19 cellular contexts compared by ENCODE assay signal in the genomic region with DNA sequence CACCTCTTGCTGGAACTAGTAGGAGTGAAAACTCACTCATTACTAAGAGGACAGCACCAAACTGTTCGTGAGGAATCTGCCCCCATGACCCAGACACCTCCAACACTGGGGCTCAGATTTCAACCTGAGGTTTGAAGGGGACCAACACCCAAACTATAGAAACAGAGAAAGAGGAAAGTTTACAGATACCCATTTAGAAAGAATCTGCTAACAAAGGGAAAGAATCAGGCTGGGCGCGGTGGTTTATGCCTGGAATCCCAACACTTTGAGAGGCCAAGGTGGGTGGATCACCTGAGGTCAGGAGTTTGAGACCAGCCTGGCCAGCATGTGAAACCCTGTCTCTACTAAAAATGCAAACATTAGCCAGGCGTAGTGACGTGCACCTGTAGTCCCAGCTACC. TPM values are rescaled to one million over a fixed set of nuclear protein-coding genes. Genes with fewer than 3 reads are reported as not detected.
"Had no signal": no experiment of that assay in that cellular context is flagged by ENCODE, and none has a peak within 500 bp of the region (broad histone marks: within the 10 kb centered on the region; RNA-seq: fewer than 3 reads in every experiment).

No MANE protein-coding gene starts in this region.

- H3K27ac Mint-ChIP-seq: activated naive CD4-positive, alpha-beta T cell treated with anti-CD3 and anti-CD28 coated beads for 36 hours; endodermal cell; mesothelial cell of epicardium; T-cell had no signal

- H3K9me3 ChIP-seq: psoas muscle, SK-N-SH, thyroid gland had no signal

- H3K27ac ChIP-seq: foreskin keratinocyte, psoas muscle, thyroid gland had no signal

- H3K4me2 ChIP-seq: SK-N-SH had no signal

- ATAC-seq: activated T-cell treated with anti-CD3 and anti-CD28 coated beads, Interleukin-2, amount 50 U/mL, for 4 hours; foreskin keratinocyte; left lobe of liver; psoas muscle; right cardiac atrium; T-cell had no signal

- H3K27me3 ChIP-seq: foreskin keratinocyte, thyroid gland had no signal

- FAIRE-seq: bronchial epithelial cell, islet of Langerhans had no signal

- H3K27me3 Mint-ChIP-seq: T-cell had no signal

- H3K4me3 Mint-ChIP-seq: activated naive CD4-positive, alpha-beta T cell treated with anti-CD3 and anti-CD28 coated beads for 36 hours; activated T-cell treated with anti-CD3 and anti-CD28 coated beads, Interleukin-2, amount 50 U/mL, for 4 hours; endodermal cell; mesothelial cell of epicardium; T-cell had no signal

- H3K4me3 ChIP-seq: psoas muscle, thyroid gland had no signal

- H3K9me3 Mint-ChIP-seq: activated naive CD4-positive, alpha-beta T cell treated with anti-CD3 and anti-CD28 coated beads for 36 hours; activated T-cell treated with anti-CD3 and anti-CD28 coated beads, Interleukin-2, amount 50 U/mL, for 4 hours; mesothelial cell of epicardium; T-cell had no signal

- H3K9ac ChIP-seq: SK-N-SH had no signal

- DNase-seq: activated CD4-positive, alpha-beta T cell treated with anti-CD3 and anti-CD28 coated beads, Interleukin-2, amount 50 U/mL, for 1 hour; activated CD8-positive, alpha-beta memory T cell treated with anti-CD3 and anti-CD28 coated beads, Interleukin-2, amount 50 U/mL, for 4 hours; activated naive CD4-positive, alpha-beta T cell treated with anti-CD3 and anti-CD28 coated beads for 36 hours; activated T-cell treated with anti-CD3 and anti-CD28 coated beads, Interleukin-2, amount 50 U/mL, for 4 hours; aorta; endodermal cell; foreskin keratinocyte; SK-N-SH; T-cell; T1000; thyroid gland had no signal

RNA-seq across cellular contexts. Expression of gene CD7, which starts 40.5 kb away (rescaled TPM):
- total RNA-seq: bronchial epithelial cell, cerebellum, epithelial cell of proximal tubule, foreskin keratinocyte had no signal

RNA-seq across cellular contexts. Expression of gene SECTM1, which starts 56.6 kb away (rescaled TPM):
- total RNA-seq: endodermal cell had no signal
